16 cellular contexts compared by ENCODE assay signal in genomic region chr16:262121-262745, GRCh38. TPM values are rescaled to one million over a fixed set of nuclear protein-coding genes. Genes with fewer than 3 reads are reported as not detected.
DNase-seq lines count a peak whose midpoint lies in the region; ATAC-seq, FAIRE-seq and TF ChIP-seq lines count a peak whose summit lies in the region.
"Had no signal": no experiment of that assay in that cellular context is flagged by ENCODE, and none has a peak within 500 bp of the region (broad histone marks: within the 10 kb centered on the region; RNA-seq: fewer than 3 reads in every experiment).

No MANE protein-coding gene starts in this region.

- H3K9ac ChIP-seq in H9 (ENCODE audit: extremely low read depth, insufficient read length, low read length) (no peak overlapping the region), K562 (ENCODE audit: insufficient read depth in 1 of 2, low read depth in 2 of 2, low read length in 2 of 2) (no peak overlapping the region; a peak in 1 of 4 replicates)
- H3K9ac ChIP-seq: BLaER1 treated with 17β-estradiol and CSF1 and Interleukin-3, amounts not matched to agents 10 nM and 100 nM had no signal

- no peak overlapping the region for H4K5ac ChIP-seq in H9 (ENCODE audit: insufficient read length, low read depth, low read length)

- H3K4me3 ChIP-seq in K562: no peak overlapping the region
- H3K4me3 ChIP-seq in osteoblast (ENCODE audit: insufficient read depth, low read length): no peak overlapping the region
- H3K4me3 ChIP-seq: BLaER1 treated with 17β-estradiol and CSF1 and Interleukin-3, amounts not matched to agents 10 nM and 100 nM had no signal

- H3K36me3 Mint-ChIP-seq in T-helper 1 cell treated with Interleukin-12 subunit alpha and Interleukin-12 subunit beta and Interleukin-4 antibody, amounts not matched to agents 30 μg/mL and 1 μg/mL, for 36 hours (ENCODE audit: low read depth): peaks cover 2% of the 10 kb centered on the region
- peaks cover 11 to 51% (median 25%) of the 10 kb centered on the region in 3 experiments; a peak in 6 of 7 replicates for H3K36me3 Mint-ChIP-seq in H9 (ENCODE audit: insufficient read depth in 1 of 3, low read depth in 3 of 3)

- H3K9me1 ChIP-seq in K562 (ENCODE audit: control insufficient read depth, insufficient read depth, low read length): peaks cover 4% of the 10 kb centered on the region

- TF ChIP-seq POLR2A in K562 (conservative IDR thresholded peaks at IDR 0.05): no peak

- H2BK15ac ChIP-seq in H9 (ENCODE audit: low read depth, low read length): no peak overlapping the region

- in situ Hi-C loops in K562 (cut with MboI): no loop called here

- H2BK120ac ChIP-seq in H9 (ENCODE audit: low read depth, low read length, poor library complexity, severe bottlenecking): no peak overlapping the region

- H3K9me3 ChIP-seq in H9 (ENCODE audit: control insufficient read depth, low read depth, low read length) (no peaks in the 10 kb centered on the region), K562 (replicated peaks; ENCODE audit: control insufficient read depth, insufficient read depth, low read depth, low read length) (no peaks in the 10 kb centered on the region), osteoblast (ENCODE audit: low read depth, low read length) (no peaks in the 10 kb centered on the region)
- H3K9me3 ChIP-seq: BLaER1 treated with 17β-estradiol and CSF1 and Interleukin-3, amounts not matched to agents 10 nM and 100 nM had no signal

- H3K4ac ChIP-seq in H9 (ENCODE audit: low read depth, low read length): no peak overlapping the region

- H3K27me3 ChIP-seq in H9 (ENCODE audit: insufficient read depth, low read length): no peaks in the 10 kb centered on the region
- no peaks in the 10 kb centered on the region for H3K27me3 ChIP-seq in K562 (ENCODE audit: control insufficient read depth in 2 of 2, insufficient read depth in 2 of 2, low read length in 2 of 2)
- no peaks in the 10 kb centered on the region for H3K27me3 ChIP-seq in osteoblast (ENCODE audit: insufficient read depth, low read length)
- H3K27me3 ChIP-seq: BLaER1 treated with 17β-estradiol and CSF1 and Interleukin-3, amounts not matched to agents 10 nM and 100 nM had no signal

- H3K23ac ChIP-seq in H9 (ENCODE audit: insufficient read length, low read depth, low read length): no peak overlapping the region

- H3K36me3 ChIP-seq in K562 (ENCODE audit: control insufficient read depth, insufficient read depth, low read length) (peaks cover 21% of the 10 kb centered on the region; the same call in 2 of the 3 replicates), osteoblast (ENCODE audit: insufficient read depth, low read length) (peaks cover 8% of the 10 kb centered on the region)

- TF ChIP-seq CTCF in H9 (conservative IDR thresholded peaks at IDR 0.05) (no peak), K562 (IDR thresholded peaks at IDR 0.05 in 2 of 3, conservative IDR thresholded peaks at IDR 0.05 in 1 of 3; ENCODE audit: insufficient read depth in 2 of 3, low read depth in 1 of 3, low read length in 3 of 3) (no peak), osteoblast (IDR thresholded peaks at IDR 0.05; ENCODE audit: extremely low read depth, low read depth, low read length) (no peak)

- no peak overlapping the region for H2BK20ac ChIP-seq in H9 (ENCODE audit: low read depth, low read length, poor library complexity, severe bottlenecking)

- DNase-seq in T-helper 1 cell: no peak
- no peak for DNase-seq in H9
- DNase-seq in K562 (ENCODE audit: extremely low read depth in 1 of 4, low spot score in 3 of 4): no peak
- peak; percentile 57 for DNase-seq in osteoblast (ENCODE audit: insufficient read length, low spot score, missing footprints)
- DNase-seq in SW 1271 (lab: John Stamatoyannopoulos, UW): no peak
- DNase-seq in NCI-H524 (lab: John Stamatoyannopoulos, UW): no peak
- DNase-seq in NCI-H748 treated with DMSO at 0.1 percent for 48 hours (lab: John Stamatoyannopoulos, UW): no peak
- DNase-seq: 8988T; Calu3; CD4-positive, CD25-positive, alpha-beta regulatory T cell; DMS 273 treated with DMSO at 0.1 percent for 48 hours had no signal

- no peak for FAIRE-seq in K562 (lab: Jason Lieb, UNC)

- no peak overlapping the region for H3K4me3 Mint-ChIP-seq in T-helper 1 cell treated with Interleukin-12 subunit alpha and Interleukin-12 subunit beta and Interleukin-4 antibody, amounts not matched to agents 30 μg/mL and 1 μg/mL, for 36 hours
- no peak overlapping the region; a peak in 1 of 5 replicates for H3K4me3 Mint-ChIP-seq in H9
- H3K4me3 Mint-ChIP-seq: CD4-positive, CD25-positive, alpha-beta regulatory T cell had no signal

- H3K9me3 Mint-ChIP-seq in T-helper 1 cell treated with Interleukin-12 subunit alpha and Interleukin-12 subunit beta and Interleukin-4 antibody, amounts not matched to agents 30 μg/mL and 1 μg/mL, for 36 hours: no peaks in the 10 kb centered on the region
- H3K9me3 Mint-ChIP-seq in H9: no peaks in the 10 kb centered on the region
- H3K9me3 Mint-ChIP-seq: CD4-positive, CD25-positive, alpha-beta regulatory T cell had no signal

- H3K4me1 Mint-ChIP-seq in T-helper 1 cell treated with Interleukin-12 subunit alpha and Interleukin-12 subunit beta and Interleukin-4 antibody, amounts not matched to agents 30 μg/mL and 1 μg/mL, for 36 hours (ENCODE audit: low read depth): no peaks in the 10 kb centered on the region
- no peaks in the 10 kb centered on the region; a peak in 1 of 4 replicates for H3K4me1 Mint-ChIP-seq in H9

- CTCF ChIA-PET in K562 (lab: Yijun Ruan, JAX; ENCODE audit: low intra/inter-chr PET ratio): no interaction called here

- no peak overlapping the region for H2BK5ac ChIP-seq in H9 (ENCODE audit: insufficient read length, low read length)

- no CpG with 5 or more reads among the region's 29 CpGs for WGBS in H9 (ENCODE audit: extremely low coverage, insufficient read length, low lambda C conversion rate)
- WGBS in K562 (ENCODE audit: insufficient coverage, low coverage, missing lambda C conversion rate): 92% methylated on average over 27 of the region's 29 CpGs

- H2AK5ac ChIP-seq in H9 (ENCODE audit: insufficient read length, low read length): no peak overlapping the region

- no peak overlapping the region for H2BK12ac ChIP-seq in H9 (ENCODE audit: insufficient read length, low read depth, low read length)

- no peak overlapping the region for H3K14ac ChIP-seq in H9 (ENCODE audit: insufficient read depth, low read length)

- no peaks in the 10 kb centered on the region for H3K79me2 ChIP-seq in H9 (ENCODE audit: insufficient read depth, low read length)
- no peaks in the 10 kb centered on the region for H3K79me2 ChIP-seq in K562 (ENCODE audit: control insufficient read depth, insufficient read depth, low read length)
- no peaks in the 10 kb centered on the region for H3K79me2 ChIP-seq in osteoblast (ENCODE audit: insufficient read depth, low read length)

- no peak overlapping the region for H3K27ac ChIP-seq in H9 (ENCODE audit: insufficient read length, low read depth, low read length)
- H3K27ac ChIP-seq in K562 (ENCODE audit: extremely low read depth, low read depth, low read length): no peak overlapping the region
- H3K27ac ChIP-seq in osteoblast (ENCODE audit: low read depth, low read length): no peak overlapping the region
- H3K27ac ChIP-seq: BLaER1 treated with 17β-estradiol and CSF1 and Interleukin-3, amounts not matched to agents 10 nM and 100 nM; HL-60 had no signal

- POLR2A ChIA-PET in K562 (lab: Yijun Ruan, JAX): no interaction called here

- H4K8ac ChIP-seq in H9 (replicated peaks; ENCODE audit: insufficient read length, low read depth, low read length): no peak overlapping the region

- H4K91ac ChIP-seq in H9 (ENCODE audit: insufficient read length, low read depth, low read length): no peak overlapping the region

- TF ChIP-seq RAD21 in K562 (CRISPR knock-in tag; conservative IDR thresholded peaks at IDR 0.05 in 1 of 2, IDR thresholded peaks at IDR 0.05 in 1 of 2): no peak

- H3K23me2 ChIP-seq in H9 (ENCODE audit: insufficient read length, low read depth, low read length, poor library complexity, severe bottlenecking): no peaks in the 10 kb centered on the region

- intact Hi-C loops in K562 (cut with micrococcal nuclease): no loop called here

- no peak overlapping the region for H3K56ac ChIP-seq in H9 (ENCODE audit: insufficient read length, low read depth, low read length)

- H3K4me2 ChIP-seq in H9 (ENCODE audit: insufficient read depth, insufficient read length, low read length) (no peak overlapping the region), K562 (ENCODE audit: insufficient read depth, low read length) (no peak overlapping the region), osteoblast (ENCODE audit: insufficient read depth, low read length) (no peak overlapping the region)
- H3K4me2 ChIP-seq: BLaER1 treated with 17β-estradiol and CSF1 and Interleukin-3, amounts not matched to agents 10 nM and 100 nM had no signal

- H4K20me1 ChIP-seq in H9 (ENCODE audit: control insufficient read depth, insufficient read depth, insufficient read length): no peaks in the 10 kb centered on the region
- H4K20me1 ChIP-seq in K562 (replicated peaks; ENCODE audit: control insufficient read depth, insufficient read depth, low read length): no peaks in the 10 kb centered on the region; the same call in 1 of the 2 replicates
- peaks cover 4% of the 10 kb centered on the region for H4K20me1 ChIP-seq in osteoblast (ENCODE audit: insufficient read depth, low read length)

- no peak overlapping the region for H2AFZ ChIP-seq in H9 (ENCODE audit: low read length)
- no peak overlapping the region for H2AFZ ChIP-seq in K562 (ENCODE audit: low read depth, low read length)
- no peak overlapping the region for H2AFZ ChIP-seq in osteoblast (ENCODE audit: low read length)

- H3K18ac ChIP-seq in H9 (ENCODE audit: insufficient read length, low read depth, low read length): no peak overlapping the region

- BruUV-seq in K562 (replicated peaks; lab: Mats Ljungman, UMichigan): no TSS peak

- H3T11ph ChIP-seq in H9 (ENCODE audit: low read length): no peak overlapping the region

- no peaks in the 10 kb centered on the region for H3K79me1 ChIP-seq in H9 (ENCODE audit: insufficient read depth, low read depth, low read length, poor library complexity, severe bottlenecking)

- H3K4me1 ChIP-seq in H9 (ENCODE audit: insufficient read depth, low read length) (no peaks in the 10 kb centered on the region), K562 (replicated peaks in 1 of 2; ENCODE audit: control insufficient read depth in 2 of 2, insufficient read depth in 2 of 2, low read length in 2 of 2) (peaks cover 13 to 62% of the 10 kb centered on the region in 2 experiments; a peak in 4 of 5 replicates), osteoblast (ENCODE audit: insufficient read depth, low read length) (no peaks in the 10 kb centered on the region)

- no peak for ATAC-seq in K562

- TF ChIP-seq EP300 in K562 (IDR thresholded peaks at IDR 0.05; ENCODE audit: low read length): no peak

- no peaks in the 10 kb centered on the region for H3K27me3 Mint-ChIP-seq in T-helper 1 cell treated with Interleukin-12 subunit alpha and Interleukin-12 subunit beta and Interleukin-4 antibody, amounts not matched to agents 30 μg/mL and 1 μg/mL, for 36 hours (ENCODE audit: low read depth)
- no peaks in the 10 kb centered on the region for H3K27me3 Mint-ChIP-seq in H9 (ENCODE audit: low read depth)
- H3K27me3 Mint-ChIP-seq: CD4-positive, CD25-positive, alpha-beta regulatory T cell had no signal

- peak overlapping the region; percentile 36 for H3K27ac Mint-ChIP-seq in T-helper 1 cell treated with Interleukin-12 subunit alpha and Interleukin-12 subunit beta and Interleukin-4 antibody, amounts not matched to agents 30 μg/mL and 1 μg/mL, for 36 hours
- peak overlapping the region in 2 of 3 experiments; percentile 68 to 82; a peak in 2 of 7 replicates for H3K27ac Mint-ChIP-seq in H9

RNA-seq across cellular contexts. Expression of gene RGS11, which starts 13.5 kb away (rescaled TPM):
- total RNA-seq in H9 (2021) (2.9 and 3.4 TPM in 2 replicates), K562 (2014; rRNA removed) (not detected in 2 replicates), K562 (2014; rRNA removed; fragmentation: Illumina TruSeq; extraction: Trizol) (not detected in 2 replicates), K562 (2015; rRNA removed; fragmentation: Illumina TruSeq; extraction: Trizol) (not detected in 2 replicates), K562 (2021) (not detected in 2 replicates), osteoblast (0.36 and 0.59 TPM in 2 replicates)
- total RNA-seq in K562 (2011; cell fraction: chromatin; rRNA removed; ENCODE audit: low replicate concordance): 0.07 TPM in 1 of 2 replicates, not detected in the other
- not detected in 2 replicates for total RNA-seq in K562 (2011; cell fraction: nucleolus; rRNA removed)
- not detected in 2 replicates for total RNA-seq in K562 (2011; cell fraction: nucleoplasm; rRNA removed)
- polyA plus RNA-seq in K562 (2011; rRNA removed) (not detected in 2 replicates), K562 (2014; fragmentation: Illumina TruSeq; extraction: Trizol) (not detected in 2 replicates), K562 (2014; fragmentation: Nextera tagmentation; extraction: Ambion mirVana) (not detected), K562 (2014; rRNA removed) (not detected in 2 replicates)
- polyA plus RNA-seq in K562 (2011; cell fraction: cytosol; rRNA removed): not detected in 2 replicates
- not detected in 2 replicates for polyA plus RNA-seq in K562 (2011; cell fraction: nucleus; rRNA removed)
- not detected in 2 replicates for polyA plus RNA-seq in K562 (2012)
- polyA minus RNA-seq in K562 (2011; rRNA and poly(A)+ RNA removed): not detected in 2 replicates
- polyA minus RNA-seq in K562 (2011; cell fraction: cytosol; rRNA and poly(A)+ RNA removed): not detected in 2 replicates
- polyA minus RNA-seq in K562 (2011; cell fraction: nucleus; rRNA and poly(A)+ RNA removed): not detected in 2 replicates
- total RNA-seq: CD4-positive, CD25-positive, alpha-beta regulatory T cell; H4 had no signal
- polyA plus RNA-seq: CD4-positive, CD25-positive, alpha-beta regulatory T cell had no signal

RNA-seq across cellular contexts. Expression of gene ARHGDIG, which starts 18.2 kb away (rescaled TPM):
- total RNA-seq in H9 (2021): 4.2 and 5.9 TPM in 2 replicates
- total RNA-seq in K562 (2011; cell fraction: chromatin; rRNA removed; ENCODE audit: low replicate concordance): 2.2 and 9.2 TPM in 2 replicates
- total RNA-seq in K562 (2011; cell fraction: nucleolus; rRNA removed): 6.4 and 8.8 TPM in 2 replicates
- total RNA-seq in K562 (2011; cell fraction: nucleoplasm; rRNA removed): 4.1 and 5.6 TPM in 2 replicates
- total RNA-seq in K562 (2014; rRNA removed): 0.64 and 2.2 TPM in 2 replicates
- total RNA-seq in K562 (2014; rRNA removed; fragmentation: Illumina TruSeq; extraction: Trizol): 0.36 and 0.41 TPM in 2 replicates
- 0.19 and 0.40 TPM in 2 replicates for total RNA-seq in K562 (2015; rRNA removed; fragmentation: Illumina TruSeq; extraction: Trizol)
- 0.69 and 1.6 TPM in 2 replicates for total RNA-seq in K562 (2021)
- 2.0 and 2.5 TPM in 2 replicates for polyA plus RNA-seq in K562 (2011; rRNA removed)
- polyA plus RNA-seq in K562 (2011; cell fraction: cytosol; rRNA removed): 3.0 and 6.0 TPM in 2 replicates
- 9.6 and 15.6 TPM in 2 replicates for polyA plus RNA-seq in K562 (2011; cell fraction: nucleus; rRNA removed)
- 0.71 and 0.74 TPM in 2 replicates for polyA plus RNA-seq in K562 (2012)
- 0.37 and 0.84 TPM in 2 replicates for polyA plus RNA-seq in K562 (2014; fragmentation: Illumina TruSeq; extraction: Trizol)
- not detected for polyA plus RNA-seq in K562 (2014; fragmentation: Nextera tagmentation; extraction: Ambion mirVana)
- 0.86 and 1.8 TPM in 2 replicates for polyA plus RNA-seq in K562 (2014; rRNA removed)
- polyA minus RNA-seq in K562 (2011; rRNA and poly(A)+ RNA removed): 0.18 and 0.46 TPM in 2 replicates
- polyA minus RNA-seq in K562 (2011; cell fraction: cytosol; rRNA and poly(A)+ RNA removed): 0.95 and 1.5 TPM in 2 replicates
- 0.78 and 1.6 TPM in 2 replicates for polyA minus RNA-seq in K562 (2011; cell fraction: nucleus; rRNA and poly(A)+ RNA removed)
- not detected in 2 replicates for total RNA-seq in osteoblast
- total RNA-seq: Calu3; CD4-positive, CD25-positive, alpha-beta regulatory T cell; Daoy; H4 had no signal
- polyA plus RNA-seq: CD4-positive, CD25-positive, alpha-beta regulatory T cell had no signal

RNA-seq across cellular contexts. Expression of gene PDIA2, which starts 20.7 kb away (rescaled TPM):
- 1.1 and 1.4 TPM in 2 replicates for total RNA-seq in H9 (2021)
- total RNA-seq in K562 (2011; cell fraction: chromatin; rRNA removed; ENCODE audit: low replicate concordance): 5.5 and 10.4 TPM in 2 replicates
- total RNA-seq in K562 (2011; cell fraction: nucleolus; rRNA removed): 5.5 and 6.5 TPM in 2 replicates
- total RNA-seq in K562 (2011; cell fraction: nucleoplasm; rRNA removed): 4.2 and 4.3 TPM in 2 replicates
- 0.20 and 0.23 TPM in 2 replicates for total RNA-seq in K562 (2014; rRNA removed)
- not detected in 2 replicates for total RNA-seq in K562 (2014; rRNA removed; fragmentation: Illumina TruSeq; extraction: Trizol)
- total RNA-seq in K562 (2015; rRNA removed; fragmentation: Illumina TruSeq; extraction: Trizol): not detected in 2 replicates
- 0.58 and 0.67 TPM in 2 replicates for total RNA-seq in K562 (2021)
- 0.92 and 1.0 TPM in 2 replicates for polyA plus RNA-seq in K562 (2011; rRNA removed)
- polyA plus RNA-seq in K562 (2011; cell fraction: cytosol; rRNA removed): 0.19 and 0.66 TPM in 2 replicates
- 9.1 and 13.2 TPM in 2 replicates for polyA plus RNA-seq in K562 (2011; cell fraction: nucleus; rRNA removed)
- polyA plus RNA-seq in K562 (2012): 0.17 and 0.33 TPM in 2 replicates
- polyA plus RNA-seq in K562 (2014; fragmentation: Illumina TruSeq; extraction: Trizol): 0.13 and 0.19 TPM in 2 replicates
- not detected for polyA plus RNA-seq in K562 (2014; fragmentation: Nextera tagmentation; extraction: Ambion mirVana)
- polyA plus RNA-seq in K562 (2014; rRNA removed): 0.18 and 0.23 TPM in 2 replicates
- 0.15 TPM in 1 of 2 replicates, not detected in the other for polyA minus RNA-seq in K562 (2011; rRNA and poly(A)+ RNA removed)
- not detected in 2 replicates for polyA minus RNA-seq in K562 (2011; cell fraction: cytosol; rRNA and poly(A)+ RNA removed)
- 0.81 and 1.2 TPM in 2 replicates for polyA minus RNA-seq in K562 (2011; cell fraction: nucleus; rRNA and poly(A)+ RNA removed)
- not detected in 2 replicates for total RNA-seq in osteoblast
- total RNA-seq: Calu3; CD4-positive, CD25-positive, alpha-beta regulatory T cell; H4 had no signal
- polyA plus RNA-seq: CD4-positive, CD25-positive, alpha-beta regulatory T cell had no signal

RNA-seq across cellular contexts. Expression of gene FAM234A, which starts 27.6 kb away (rescaled TPM):
- 94.9 and 98.8 TPM in 2 replicates for total RNA-seq in H9 (2021)
- 46.9 and 106 TPM in 2 replicates for total RNA-seq in K562 (2011; cell fraction: chromatin; rRNA removed; ENCODE audit: low replicate concordance)
- 85.9 and 102 TPM in 2 replicates for total RNA-seq in K562 (2011; cell fraction: nucleolus; rRNA removed)
- total RNA-seq in K562 (2011; cell fraction: nucleoplasm; rRNA removed): 71.8 and 74.9 TPM in 2 replicates
- total RNA-seq in K562 (2014; rRNA removed): 19.5 and 19.6 TPM in 2 replicates
- 11.7 and 12.0 TPM in 2 replicates for total RNA-seq in K562 (2014; rRNA removed; fragmentation: Illumina TruSeq; extraction: Trizol)
- 15.0 and 15.3 TPM in 2 replicates for total RNA-seq in K562 (2015; rRNA removed; fragmentation: Illumina TruSeq; extraction: Trizol)
- total RNA-seq in K562 (2021): 46.5 and 47.9 TPM in 2 replicates
- polyA plus RNA-seq in K562 (2011; rRNA removed): 14.7 and 27.7 TPM in 2 replicates
- polyA plus RNA-seq in K562 (2011; cell fraction: cytosol; rRNA removed): 19.6 and 35.6 TPM in 2 replicates
- 51.2 and 61.8 TPM in 2 replicates for polyA plus RNA-seq in K562 (2011; cell fraction: nucleus; rRNA removed)
- polyA plus RNA-seq in K562 (2012): 72.8 and 78.0 TPM in 2 replicates
- polyA plus RNA-seq in K562 (2014; fragmentation: Illumina TruSeq; extraction: Trizol): 23.6 and 37.8 TPM in 2 replicates
- 1 to 10 TPM; 1.0 to 1.6 TPM for polyA plus RNA-seq in K562 (2014; fragmentation: Nextera tagmentation; extraction: Ambion mirVana)
- 25.8 and 33.9 TPM in 2 replicates for polyA plus RNA-seq in K562 (2014; rRNA removed)
- polyA minus RNA-seq in K562 (2011; rRNA and poly(A)+ RNA removed): 8.6 and 9.1 TPM in 2 replicates
- 21.1 and 25.8 TPM in 2 replicates for polyA minus RNA-seq in K562 (2011; cell fraction: cytosol; rRNA and poly(A)+ RNA removed)
- polyA minus RNA-seq in K562 (2011; cell fraction: nucleus; rRNA and poly(A)+ RNA removed): 17.0 and 21.4 TPM in 2 replicates
- 86.0 and 113 TPM in 2 replicates for total RNA-seq in osteoblast

RNA-seq across cellular contexts. Expression of gene LUC7L, which starts 33.0 kb away (rescaled TPM):
- total RNA-seq in H9 (2021): 128 and 137 TPM in 2 replicates
- total RNA-seq in K562 (2011; cell fraction: chromatin; rRNA removed; ENCODE audit: low replicate concordance): 467 and 776 TPM in 2 replicates
- 285 and 302 TPM in 2 replicates for total RNA-seq in K562 (2011; cell fraction: nucleolus; rRNA removed)
- 502 and 604 TPM in 2 replicates for total RNA-seq in K562 (2011; cell fraction: nucleoplasm; rRNA removed)
- total RNA-seq in K562 (2014; rRNA removed): 78.8 and 80.9 TPM in 2 replicates
- total RNA-seq in K562 (2014; rRNA removed; fragmentation: Illumina TruSeq; extraction: Trizol): 42.2 and 52.6 TPM in 2 replicates
- total RNA-seq in K562 (2015; rRNA removed; fragmentation: Illumina TruSeq; extraction: Trizol): 65.9 and 66.1 TPM in 2 replicates
- 73.7 and 75.8 TPM in 2 replicates for total RNA-seq in K562 (2021)
- polyA plus RNA-seq in K562 (2011; rRNA removed): 59.5 and 73.0 TPM in 2 replicates
- 25.2 and 40.6 TPM in 2 replicates for polyA plus RNA-seq in K562 (2011; cell fraction: cytosol; rRNA removed)
- polyA plus RNA-seq in K562 (2011; cell fraction: nucleus; rRNA removed): 326 and 402 TPM in 2 replicates
- 48.8 and 69.8 TPM in 2 replicates for polyA plus RNA-seq in K562 (2012)
- polyA plus RNA-seq in K562 (2014; fragmentation: Illumina TruSeq; extraction: Trizol): 40.1 and 40.7 TPM in 2 replicates
- polyA plus RNA-seq in K562 (2014; fragmentation: Nextera tagmentation; extraction: Ambion mirVana): 1 to 10 TPM; 1.7 to 5.4 TPM
- 93.3 and 106 TPM in 2 replicates for polyA plus RNA-seq in K562 (2014; rRNA removed)
- 45.7 and 59.3 TPM in 2 replicates for polyA minus RNA-seq in K562 (2011; rRNA and poly(A)+ RNA removed)
- polyA minus RNA-seq in K562 (2011; cell fraction: cytosol; rRNA and poly(A)+ RNA removed): 25.7 and 26.1 TPM in 2 replicates
- polyA minus RNA-seq in K562 (2011; cell fraction: nucleus; rRNA and poly(A)+ RNA removed): 134 and 199 TPM in 2 replicates
- 44.8 and 46.0 TPM in 2 replicates for total RNA-seq in osteoblast
